In the genomic region with DNA sequence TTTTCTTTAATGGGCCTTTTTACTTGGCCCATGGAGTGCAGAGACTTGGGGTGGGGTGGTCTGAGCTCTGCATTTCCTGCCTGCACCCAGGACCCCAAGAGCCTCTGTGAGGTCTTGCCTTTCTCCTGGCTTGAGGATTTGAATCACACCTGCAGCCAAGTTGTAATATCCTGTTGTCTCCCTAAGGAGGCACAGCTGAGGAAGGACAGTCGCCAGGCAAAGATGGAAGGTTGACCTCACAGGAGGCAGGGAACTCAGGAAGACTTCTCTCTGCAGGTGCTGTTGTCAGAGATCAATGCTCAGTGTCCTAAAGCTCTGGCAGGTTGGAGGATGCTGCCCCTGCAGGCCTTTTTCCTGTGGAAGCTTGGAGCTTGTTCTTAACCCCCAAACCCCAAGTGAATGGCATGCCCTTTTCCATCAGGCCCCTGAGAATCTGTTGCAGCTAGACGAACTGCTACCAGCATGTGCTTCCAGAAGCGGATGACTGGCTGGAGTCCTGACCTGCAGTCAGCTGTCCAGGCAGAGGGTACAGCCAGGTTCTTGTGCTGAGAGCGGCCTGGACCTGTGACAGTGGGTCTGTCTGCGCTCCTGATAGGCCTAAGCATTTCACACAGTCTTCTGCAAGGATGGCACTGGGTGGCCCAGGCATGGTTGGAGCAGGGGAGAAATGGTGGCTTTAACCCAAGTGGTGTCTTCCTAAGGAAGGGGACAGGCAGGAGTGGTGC, we compare ENCODE assay signal across 14 cellular contexts.
DNase-seq lines count a peak whose midpoint lies in the region; ATAC-seq and TF ChIP-seq lines count a peak whose summit lies in the region.
"Had no signal": no experiment of that assay in that cellular context is flagged by ENCODE, and none has a peak within 500 bp of the region (broad histone marks: within the 10 kb centered on the region; RNA-seq: fewer than 3 reads in every experiment).

No MANE protein-coding gene starts in this region.

- H3K36me3 ChIP-seq in IMR-90 (ENCODE audit: control insufficient read depth, insufficient read depth, low read length) (no peaks in the 10 kb centered on the region), skeletal muscle tissue (ENCODE audit: control insufficient read depth in 3 of 3, insufficient read depth in 3 of 3, low read length in 3 of 3) (peaks cover 0 to 13% (median 8%) of the 10 kb centered on the region in 3 donors)
- H3K36me3 ChIP-seq: HAP-1 had no signal

- 84% methylated on average over 3 of the region's 5 CpGs; no CpG with 5 or more reads in 1 of the 2 experiments for whole genome bisulfite sequencing in IMR-90 (ENCODE audit: extremely low coverage in 2 of 2, insufficient read length in 1 of 2), 2 experiments

- H2AFZ ChIP-seq in IMR-90 (replicated peaks; ENCODE audit: low read length, poor library complexity): no peak overlapping the region

- dilution Hi-C loops in IMR-90 (cut with HindIII; ENCODE audit: low sequenced_read_pairs, unreplicated experiment): no loop called here

- POLR2A ChIA-PET in IMR-90 (lab: Charles Lee; ENCODE audit: unreplicated experiment): no interaction called here

- H4K8ac ChIP-seq in IMR-90 (ENCODE audit: low read depth in 2 of 2, low read length in 2 of 2): no peak overlapping the region

- H3K4me1 ChIP-seq in IMR-90 (ENCODE audit: control insufficient read depth, insufficient read depth, low read length) (peaks cover 29% of the 10 kb centered on the region), skeletal muscle tissue (ENCODE audit: control insufficient read depth in 3 of 3, insufficient read depth in 3 of 3, low read length in 3 of 3) (peaks cover 7 to 12% (median 8%) of the 10 kb centered on the region in 3 donors)
- H3K4me1 ChIP-seq: BLaER1, HAP-1 had no signal

- no peak overlapping the region for H3K18ac ChIP-seq in IMR-90 (ENCODE audit: low read depth, low read length)

- peaks cover 6% of the 10 kb centered on the region; the same call in 1 of the 2 replicates for H4K20me1 ChIP-seq in IMR-90 (ENCODE audit: insufficient read depth, low read length)

- CTCF ChIA-PET in IMR-90 (lab: Yijun Ruan, JAX): interaction anchor here (0.6 to 1.5 kb wide), 2 partner anchors 65 to 105 kb away, joined by 3 read pairs; no protein-coding TSS in a partner anchor

- no peaks in the 10 kb centered on the region for H3K9me3 ChIP-seq in IMR-90 (ENCODE audit: control insufficient read depth, insufficient read depth, low read length)
- no peaks in the 10 kb centered on the region for H3K9me3 ChIP-seq in skeletal muscle tissue (ENCODE audit: control insufficient read depth in 3 of 3, low read length in 3 of 3)
- H3K9me3 ChIP-seq: BLaER1, HAP-1 had no signal

- H2BK20ac ChIP-seq in IMR-90 (ENCODE audit: low read depth, low read length): no peak overlapping the region

- no peak overlapping the region for H2AK9ac ChIP-seq in IMR-90 (replicated peaks; ENCODE audit: low read depth, low read length, poor library complexity)

- no peak overlapping the region for H3K9ac ChIP-seq in IMR-90 (ENCODE audit: low read depth, low read length)
- H3K9ac ChIP-seq in skeletal muscle tissue (ENCODE audit: low read depth in 1 of 3, low read length in 3 of 3): peak overlapping the region in 2 of 3 donors; percentile 7 to 57
- H3K9ac ChIP-seq: BLaER1 had no signal

- peak overlapping the region; percentile 57 for H2AK5ac ChIP-seq in IMR-90 (ENCODE audit: low read depth, low read length)

- in situ Hi-C loops in IMR-90 (cut with MboI; ENCODE audit: low sequenced_read_pairs): no loop called here

- H2BK5ac ChIP-seq in IMR-90 (ENCODE audit: low read depth, low read length, poor library complexity, severe bottlenecking): no peak overlapping the region

- peaks cover 2 to 26% of the 10 kb centered on the region in 2 experiments; a peak in 1 of 4 replicates for H3K79me1 ChIP-seq in IMR-90 (ENCODE audit: low read depth in 1 of 2, low read length in 2 of 2)

- H3K27ac ChIP-seq in IMR-90 (ENCODE audit: insufficient read depth, low read length) (no peak overlapping the region), skeletal muscle tissue (ENCODE audit: low read depth, low read length) (no peak overlapping the region), dorsolateral prefrontal cortex (no peak overlapping the region)
- H3K27ac ChIP-seq: BLaER1 had no signal

- H3K27me3 ChIP-seq in IMR-90 (ENCODE audit: control insufficient read depth, insufficient read depth, low read length) (no peaks in the 10 kb centered on the region), skeletal muscle tissue (ENCODE audit: control insufficient read depth in 3 of 3, insufficient read depth in 3 of 3, low read length in 3 of 3) (no peaks in the 10 kb centered on the region), dorsolateral prefrontal cortex (no peaks in the 10 kb centered on the region)
- H3K27me3 ChIP-seq: BLaER1 had no signal

- intact Hi-C loops in IMR-90 (cut with micrococcal nuclease) (no loop called here), dorsolateral prefrontal cortex (cut with DNase I) (no loop called here)

- TF ChIP-seq POLR2A in IMR-90 (IDR thresholded peaks at IDR 0.05; ENCODE audit: low read depth, low read length): no peak

- no peak overlapping the region; the same call in none of the 2 replicates for H2BK120ac ChIP-seq in IMR-90 (ENCODE audit: low read depth, low read length)

- H3K9me1 ChIP-seq in IMR-90 (ENCODE audit: insufficient read depth, low read length): peaks cover 31% of the 10 kb centered on the region

- H4K5ac ChIP-seq in IMR-90 (ENCODE audit: low read depth, low read length): no peak overlapping the region

- no peak overlapping the region; the same call in 1 of the 2 replicates for H4K91ac ChIP-seq in IMR-90 (ENCODE audit: insufficient read depth, low read depth, low read length)

- H2BK15ac ChIP-seq in IMR-90 (ENCODE audit: low read depth, low read length): no peak overlapping the region

- no peak for DNase-seq in IMR-90
- DNase-seq in ecto neural progenitor cell (ENCODE audit: low spot score): peak; percentile 38
- peak; percentile 48 for DNase-seq in islet precursor cell
- DNase-seq in activated CD4-positive, alpha-beta T cell treated with anti-CD3 and anti-CD28 coated beads, Interleukin-2, amount 50 U/mL, for 48 hours: no peak
- no peak for DNase-seq in dorsolateral prefrontal cortex
- DNase-seq: CD8-positive, alpha-beta memory T cell; NCI-H1436; NCI-H2029 treated with DMSO at 0.1 percent for 48 hours; NCI-H510A; NCI-H82 had no signal

- no peak overlapping the region for H3K4me2 ChIP-seq in IMR-90 (ENCODE audit: low read depth, low read length)
- H3K4me2 ChIP-seq: BLaER1 had no signal

- no peak overlapping the region for H3K23ac ChIP-seq in IMR-90 (ENCODE audit: low read depth, low read length)

- H3K4me3 ChIP-seq in IMR-90 (ENCODE audit: insufficient read depth, low read depth, low read length) (no peak overlapping the region), skeletal muscle tissue (ENCODE audit: low read length in 3 of 3) (no peak overlapping the region), dorsolateral prefrontal cortex (no peak overlapping the region)
- H3K4me3 ChIP-seq: BLaER1, HAP-1 had no signal

- ATAC-seq in IMR-90 (ENCODE audit: low read depth): no peak
- no peak for ATAC-seq in HG02571 (IDR thresholded peaks at IDR 0.05; ENCODE audit: unreplicated experiment)

- TF ChIP-seq CTCF in IMR-90 (conservative IDR thresholded peaks at IDR 0.05; ENCODE audit: low read depth, low read length) (no peak), dorsolateral prefrontal cortex (IDR thresholded peaks at IDR 0.05 in 54 of 56, conservative IDR thresholded peaks at IDR 0.05 in 2 of 56; ENCODE audit: low read depth in 1 of 56, partially characterized antibody in 56 of 56) (no peak)

- no peak overlapping the region for H3K56ac ChIP-seq in IMR-90 (ENCODE audit: extremely low read depth, insufficient read depth, low read length)

- peak overlapping the region; percentile 3; the same call in 1 of the 2 replicates for H3K4ac ChIP-seq in IMR-90 (ENCODE audit: low read depth, low read length)

- BruUV-seq in IMR-90 (replicated peaks; lab: Mats Ljungman, UMichigan): no TSS peak

- no peak for TF ChIP-seq RAD21 in IMR-90 (IDR thresholded peaks at IDR 0.05; ENCODE audit: low read length)

- no peak overlapping the region for H3K14ac ChIP-seq in IMR-90 (replicated peaks; ENCODE audit: low read depth, low read length)

TF ChIP-seq in IMR-90, 13 proteins besides CTCF, POLR2A, EP300 and RAD21:
- TF ChIP-seq MXI1 (IDR thresholded peaks at IDR 0.05; ENCODE audit: borderline replicate concordance, low read depth, low read length): no peak
- no peak for TF ChIP-seq RFX5 (IDR thresholded peaks at IDR 0.05; ENCODE audit: low read depth, low read length)
- TF ChIP-seq MAZ (IDR thresholded peaks at IDR 0.05; ENCODE audit: borderline replicate concordance, low read depth, low read length): no peak
- TF ChIP-seq SMC3 (IDR thresholded peaks at IDR 0.05; ENCODE audit: low read depth, low read length): no peak
- no peak for TF ChIP-seq NFE2L2 (IDR thresholded peaks at IDR 0.05; ENCODE audit: low read depth, low read length)

Comparison
In these comparisons a context has a peak if more than half of its experiments do, and no peak if none do; other contexts are left out.
1. DNase-seq: peak in ecto neural progenitor cell (single experiment) and islet precursor cell (single experiment); none in IMR-90 (single experiment), activated CD4-positive, alpha-beta T cell treated with anti-CD3 and anti-CD28 coated beads, Interleukin-2, amount 50 U/mL, for 48 hours (0 of 2) and dorsolateral prefrontal cortex (0 of 10).